Comparison of ENCODE assay signal across 8 cellular contexts in the genomic region with DNA sequence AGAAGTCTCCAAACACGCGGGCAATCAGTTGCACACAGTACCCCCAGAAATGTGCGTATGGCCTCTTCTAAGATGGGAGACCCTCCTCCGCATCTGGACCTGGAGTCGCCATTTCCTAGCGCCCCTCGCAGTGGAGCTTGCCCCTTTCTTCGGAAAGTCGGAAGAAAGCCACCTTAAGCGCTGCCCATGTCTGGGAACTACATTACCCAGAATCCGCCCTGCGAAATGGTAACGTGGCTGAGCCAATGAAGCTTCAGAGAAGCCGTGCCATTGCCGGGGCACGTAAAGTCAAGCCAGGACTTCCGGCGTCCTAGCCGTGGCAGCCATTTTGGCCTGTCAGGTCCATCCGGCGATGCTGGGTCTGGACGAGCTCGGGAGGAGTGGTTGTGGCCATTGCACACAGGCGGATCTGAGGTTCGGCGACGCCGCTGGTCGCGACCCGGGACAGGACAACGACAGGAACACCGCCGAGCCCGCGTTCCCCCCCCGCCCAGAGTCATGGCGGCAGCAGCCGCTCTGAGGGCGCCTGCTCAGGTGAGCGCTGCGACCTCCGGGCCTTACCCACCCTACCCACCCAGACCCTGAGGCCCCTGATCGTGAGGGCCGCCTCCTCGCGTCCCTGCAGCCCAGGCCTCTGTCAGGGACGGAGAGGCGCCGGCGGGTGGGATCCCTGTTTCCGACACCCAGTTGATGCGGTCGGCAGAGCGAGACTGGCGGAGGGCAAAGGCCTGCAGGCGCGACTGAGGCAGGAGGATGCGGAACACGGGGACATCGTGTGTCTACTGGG. TPM values are rescaled to one million over a fixed set of nuclear protein-coding genes. Genes with fewer than 3 reads are reported as not detected.
DNase-seq lines count a peak whose midpoint lies in the region; ATAC-seq and TF ChIP-seq lines count a peak whose summit lies in the region.

ZNF586 (plus strand) TSS at position 332 of the 787 bp plus-strand sequence; CDS start at position 499, 167 bp downstream.

- ATAC-seq in T-cell (replicated peaks in 1 of 4) = peak; percentile 99 to 100 (median 100)
- ATAC-seq in heart left ventricle = peak; percentile 94 to 99 (median 98)

- TF ChIP-seq CTCF in HFF-Myc (IDR thresholded peaks at IDR 0.05; ENCODE audit: low read depth, low read length, missing control alignments) = no peak
- no peak for TF ChIP-seq CTCF in heart left ventricle (IDR thresholded peaks at IDR 0.05)
- TF ChIP-seq CTCF in type B pancreatic cell (conservative IDR thresholded peaks at IDR 0.05) = no peak

- H3K4me1 Mint-ChIP-seq in T-cell (peaks cover 33 to 39% (median 36%) of the 10 kb centered on the region in 3 donors), type B pancreatic cell (ENCODE audit: unreplicated experiment) (peaks cover 15% of the 10 kb centered on the region)

- H3K27me3 Mint-ChIP-seq in T-cell (no peaks in the 10 kb centered on the region), type B pancreatic cell (no peaks in the 10 kb centered on the region)

- peak within 1 kb of the TSS; percentile 88 for H3K9ac ChIP-seq in adipocyte (ENCODE audit: low read length)

- H3K27me3 ChIP-seq in adipocyte (replicated peaks; ENCODE audit: control insufficient read depth, insufficient read depth, low read length) = no peaks in the 10 kb centered on the region
- H3K27me3 ChIP-seq in heart left ventricle = no peaks in the 10 kb centered on the region

- peak within 1 kb of the TSS; percentile 87 to 95 for H3K27ac Mint-ChIP-seq in T-cell
- peak within 1 kb of the TSS; percentile 87 for H3K27ac Mint-ChIP-seq in type B pancreatic cell

- H3K4me3 ChIP-seq in HFF-Myc (replicated peaks; ENCODE audit: low read depth, low read length) = peak within 1 kb of the TSS; percentile 68
- H3K4me3 ChIP-seq in adipocyte (ENCODE audit: low read length) = peak within 1 kb of the TSS; percentile 87
- peak within 1 kb of the TSS; percentile 71 to 97 (median 84) for H3K4me3 ChIP-seq in heart left ventricle

- peak within 1 kb of the TSS; percentile 55 to 92 (median 86) for H3K27ac ChIP-seq in heart left ventricle

- WGBS in heart left ventricle, 4 donors = 2 to 5% (median 3%) methylated on average over 33 to 61 of the region's 61 CpGs

- H3K36me3 ChIP-seq in adipocyte (ENCODE audit: control insufficient read depth, insufficient read depth, low read length, severe bottlenecking) (peaks cover 6% of the 10 kb centered on the region), heart left ventricle (peaks cover 0 to 43% (median 18%) of the 10 kb centered on the region in 9 donors)

- intact Hi-C loops in heart left ventricle (cut with DNase I) (no loop called here), posterior cingulate gyrus (cut with DNase I) (no loop called here)

- H3K36me3 Mint-ChIP-seq in T-cell = peaks cover 51% of the 10 kb centered on the region
- H3K36me3 Mint-ChIP-seq in type B pancreatic cell = peaks cover 61% of the 10 kb centered on the region

- DNase-seq in GM04503 (ENCODE audit: low read depth) (peak; percentile 61), HFF-Myc (ENCODE audit: extremely low read depth, low read depth) (peak; percentile 83), NAMALWA (ENCODE audit: low spot score) (peak; percentile 96), T-cell (peak; percentile 70 to 91 (median 81)), adipocyte (ENCODE audit: low read depth) (peak; percentile 98), heart left ventricle (peak; percentile 91 to 95 (median 93)), posterior cingulate gyrus (peak; percentile 89 to 99 (median 92)), type B pancreatic cell (ENCODE audit: extremely low spot score, unreplicated experiment) (peak; percentile 90)

- POLR2A ChIA-PET in T-cell (lab: Charles Lee) = interaction anchor here (0.6 to 0.9 kb wide), 5 partner anchors 12 to 620 kb away, joined by 3 to 5 read pairs (median 3); no protein-coding TSS in a partner anchor

- TF ChIP-seq POLR2A in heart left ventricle (IDR thresholded peaks at IDR 0.05) = peak in 1 of 2 donors; percentile 70

- H3K4me1 ChIP-seq in adipocyte (ENCODE audit: control insufficient read depth, insufficient read depth, low read length) (peaks cover 21% of the 10 kb centered on the region), heart left ventricle (peaks cover 5 to 42% (median 19%) of the 10 kb centered on the region in 12 donors)

- H3K4me3 Mint-ChIP-seq in T-cell (peak within 1 kb of the TSS; percentile 88 to 97 (median 94)), type B pancreatic cell (peak within 1 kb of the TSS; percentile 96)

- CTCF ChIA-PET in T-cell (lab: Charles Lee) = interaction anchor here in 1 of 2 donors (0.7 to 1.0 kb wide), 2 partner anchors 25 to 42 kb away, joined by 3 to 5 read pairs; partner anchors contain the start of gene ZNF671

- H3K9me3 ChIP-seq in adipocyte (ENCODE audit: control insufficient read depth, low read length) = no peaks in the 10 kb centered on the region
- peaks cover 0 to 40% (median 2%) of the 10 kb centered on the region in 12 donors for H3K9me3 ChIP-seq in heart left ventricle

- H3K9me3 Mint-ChIP-seq in T-cell (peaks cover 5 to 26% (median 25%) of the 10 kb centered on the region in 3 donors), type B pancreatic cell (peaks cover 15% of the 10 kb centered on the region)

RNA-seq across cellular contexts. Expression of gene ZNF586, which starts in this region (rescaled TPM):
- 10 to 100 TPM; 34.0 to 46.9 (median 40.1) TPM for total RNA-seq in T-cell
- total RNA-seq in heart left ventricle = 10 to 100 TPM in 7 of 9 donors, 1 to 10 TPM in 2; 6.7 to 13.3 (median 11.9) TPM
- 1 to 10 TPM; 8.5 to 9.2 TPM for polyA plus RNA-seq in heart left ventricle
- total RNA-seq in type B pancreatic cell (ENCODE audit: low replicate concordance) = 19.6 and 25.3 TPM in 2 replicates

Comparison
In these comparisons a context has a peak if more than half of its experiments do, and no peak if none do; other contexts are left out.
1. Peak in every context shown above with its lines: DNase-seq, ATAC-seq, H3K4me3 ChIP-seq and H3K27ac ChIP-seq.